Comparison of ENCODE assay signal across 10 cellular contexts in the genomic region with DNA sequence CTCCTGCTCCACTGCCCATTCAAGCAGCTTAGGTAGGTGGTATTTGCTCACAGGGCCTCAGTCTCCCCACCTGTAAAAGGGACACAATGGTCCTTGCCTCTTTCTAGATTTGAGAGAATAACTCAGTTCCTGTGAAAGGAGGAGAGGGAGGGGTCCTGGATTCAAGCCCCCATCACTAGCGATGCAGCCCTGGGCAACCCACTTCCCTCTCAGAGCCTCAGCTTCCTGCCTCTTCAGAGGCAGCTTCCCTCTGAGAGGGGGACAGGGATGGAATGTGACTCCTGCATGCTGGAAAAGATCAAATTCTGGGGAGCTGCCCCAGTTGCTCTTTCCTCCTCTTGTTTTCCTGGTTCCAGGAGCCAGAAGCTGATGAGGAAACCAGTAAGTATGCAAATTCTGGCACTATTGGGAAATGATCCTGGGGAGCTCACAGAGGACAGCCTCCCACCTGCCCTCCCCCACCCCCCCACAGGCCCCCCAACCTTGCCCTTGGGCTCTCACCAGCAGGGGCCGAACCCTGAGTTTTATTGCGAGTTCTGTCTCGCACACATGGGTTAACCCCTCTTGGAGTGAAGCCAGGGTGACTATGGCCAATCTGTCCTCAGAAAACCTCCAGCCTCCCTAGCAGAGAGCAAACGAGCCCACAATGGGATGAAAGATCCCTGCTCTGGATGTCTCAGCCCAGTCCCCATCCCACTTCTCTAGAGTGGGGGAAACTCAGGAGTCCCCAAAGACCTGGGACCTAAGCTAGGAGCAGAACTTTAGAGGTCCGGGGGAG. TPM values are rescaled to one million over a fixed set of nuclear protein-coding genes. Genes with fewer than 3 reads are reported as not detected.
DNase-seq lines count a peak whose midpoint lies in the region; ATAC-seq and TF ChIP-seq lines count a peak whose summit lies in the region.
"Had no signal": no experiment of that assay in that cellular context is flagged by ENCODE, and none has a peak within 500 bp of the region (broad histone marks: within the 10 kb centered on the region; RNA-seq: fewer than 3 reads in every experiment).

No MANE protein-coding gene starts in this region.

- no peak for TF ChIP-seq POLR2A in spleen (IDR thresholded peaks at IDR 0.05)

- ATAC-seq in left cardiac atrium (peak; percentile 4 to 21), HG03097 (IDR thresholded peaks at IDR 0.05; ENCODE audit: low FRiP score, unreplicated experiment) (no peak)

- peaks cover 36 to 74% (median 61%) of the 10 kb centered on the region in 6 donors for H3K4me1 ChIP-seq in spleen

- no peaks in the 10 kb centered on the region for H3K9me3 ChIP-seq in WERI-Rb-1 (ENCODE audit: severe bottlenecking)
- H3K9me3 ChIP-seq in spleen = no peaks in the 10 kb centered on the region

- no peaks in the 10 kb centered on the region for H3K27me3 ChIP-seq in WERI-Rb-1 (ENCODE audit: insufficient read depth, low read depth, severe bottlenecking)
- H3K27me3 ChIP-seq in spleen (replicated peaks in 1 of 7) = no peaks in the 10 kb centered on the region

- peaks cover 42% of the 10 kb centered on the region for H3K36me3 ChIP-seq in WERI-Rb-1
- peaks cover 0 to 75% (median 48%) of the 10 kb centered on the region in 6 donors for H3K36me3 ChIP-seq in spleen

- H3K27ac ChIP-seq in WERI-Rb-1 (peak overlapping the region; percentile 61), spleen (peak overlapping the region; percentile 29 to 98 (median 76))

- TF ChIP-seq CTCF in WERI-Rb-1 (IDR thresholded peaks at IDR 0.05; ENCODE audit: low read depth, low read length) (no peak), spleen (IDR thresholded peaks at IDR 0.05 in 8 of 11, conservative IDR thresholded peaks at IDR 0.05 in 3 of 11) (no peak)

- 22 to 48% (median 33%) methylated on average over 5 to 6 of the region's 6 CpGs for WGBS in spleen, 5 donors

- intact Hi-C loops in left cardiac atrium (cut with DNase I) (loop anchor here in 1 of 2 donors (2.0 kb wide), 1 partner anchor 31 kb away; no protein-coding TSS in a partner anchor), spleen (cut with DNase I; ENCODE audit: low total_unique reads) (loop anchor here (2.0 kb wide), 1 partner anchor 31 kb away; no protein-coding TSS in a partner anchor)

- no peak overlapping the region for H3K4me3 ChIP-seq in WERI-Rb-1 (ENCODE audit: low read depth, low read length)
- H3K4me3 ChIP-seq in spleen = no peak overlapping the region

- DNase-seq in HCEC 1CT (peak; percentile 65), WERI-Rb-1 (no peak), left cardiac atrium (peak; percentile 31), spleen (no peak), DMS79 treated with DMSO at 0.1 percent for 48 hours (lab: John Stamatoyannopoulos, UW) (no peak)
- DNase-seq in activated effector memory CD4-positive, alpha-beta T cell treated with anti-CD3 and anti-CD28 coated beads, Interleukin-2, amount 50 U/mL, for 16 hours = no peak
- no peak for DNase-seq in NK-92 treated with Interleukin-12 subunit alpha and Interleukin-12 subunit beta, amount 100 ng/mL, for 24 hours (lab: John Stamatoyannopoulos, UW)
- DNase-seq: activated naive CD4-positive, alpha-beta T cell treated with anti-CD3 and anti-CD28 coated beads, Interleukin-2, amount 10 ng/mL, durations not matched to agents 7 days and 5 days; stimulated activated CD4-positive, alpha-beta T cell treated with anti-CD3 and anti-CD28 coated beads, Interleukin-12 subunit alpha, Interleukin-12 subunit beta, amount 100 ng/mL, for 4 hours had no signal

RNA-seq across cellular contexts. Expression of gene ZC3H12A, which starts 11.7 kb away (rescaled TPM):
- total RNA-seq in left cardiac atrium = 10 to 100 TPM in 1 of 2 donors, 1 to 10 TPM in 1; 6.4 to 13.7 TPM
- 10 to 100 TPM; 18.0 to 33.1 (median 21.3) TPM for total RNA-seq in spleen
- 10 to 100 TPM in 2 of 3 donors, 1 to 10 TPM in 1; 9.7 to 12.8 (median 11.3) TPM for polyA plus RNA-seq in spleen

RNA-seq across cellular contexts. Expression of gene MEAF6, which starts 28.5 kb away (rescaled TPM):
- 10 to 100 TPM; 34.6 to 36.4 TPM for total RNA-seq in left cardiac atrium
- total RNA-seq in spleen = 10 to 100 TPM; 39.5 to 69.0 (median 51.1) TPM
- 10 to 100 TPM; 56.5 to 59.8 (median 57.7) TPM for polyA plus RNA-seq in spleen

Comparison
In these comparisons a context has a peak if more than half of its experiments do, and no peak if none do; other contexts are left out.
1. DNase-seq: peak in HCEC 1CT (single experiment) and left cardiac atrium (single experiment); none in WERI-Rb-1 (single experiment), spleen (single experiment), activated effector memory CD4-positive, alpha-beta T cell treated with anti-CD3 and anti-CD28 coated beads, Interleukin-2, amount 50 U/mL, for 16 hours (single experiment), DMS79 treated with DMSO at 0.1 percent for 48 hours (single experiment) and NK-92 treated with Interleukin-12 subunit alpha and Interleukin-12 subunit beta, amount 100 ng/mL, for 24 hours (single experiment).